Comparison of ENCODE assay signal across 9 cellular contexts in genomic region chr1:209513226-209513625, GRCh38.
DNase-seq lines count a peak whose midpoint lies in the region; ATAC-seq and TF ChIP-seq lines count a peak whose summit lies in the region.
"Had no signal": no experiment of that assay in that cellular context is flagged by ENCODE, and none has a peak within 500 bp of the region (broad histone marks: within the 10 kb centered on the region; RNA-seq: fewer than 3 reads in every experiment).

No MANE protein-coding gene starts in this region.

- no peak overlapping the region; the same call in 1 of the 2 replicates for H3K4me3 Mint-ChIP-seq in HFFc6
- H3K4me3 Mint-ChIP-seq: naive B cell had no signal

- in situ Hi-C loops in brain microvascular endothelial cell (cut with HindIII; ENCODE audit: low pct_ligation_motif_present, low sequenced_read_pairs), result no loop called here

- peaks cover 26% of the 10 kb centered on the region for H3K27me3 Mint-ChIP-seq in HFFc6 (ENCODE audit: insufficient read depth)

- peak; percentile 37; the same call in 2 of the 3 replicates for ATAC-seq in DND-41 (ENCODE audit: insufficient read depth, low read depth)

- no peaks in the 10 kb centered on the region for H4K20me1 ChIP-seq in DND-41 (ENCODE audit: insufficient read depth, low read length)

- no peaks in the 10 kb centered on the region for H3K9me3 Mint-ChIP-seq in HFFc6

- H3K27me3 ChIP-seq in DND-41 (ENCODE audit: insufficient read depth, low read length, poor library complexity) (no peaks in the 10 kb centered on the region), brain microvascular endothelial cell (replicated peaks) (no peaks in the 10 kb centered on the region)

- H3K4me2 ChIP-seq in DND-41 (ENCODE audit: insufficient read depth, low read length), result no peak overlapping the region

- H3K9me3 ChIP-seq in DND-41 (ENCODE audit: insufficient read depth, low read length, severe bottlenecking), result no peaks in the 10 kb centered on the region

- H3K9ac ChIP-seq in DND-41 (ENCODE audit: low read depth, low read length), result no peak overlapping the region

- peaks cover 26% of the 10 kb centered on the region for H3K4me1 Mint-ChIP-seq in HFFc6 (ENCODE audit: low read depth)
- H3K4me1 Mint-ChIP-seq: naive B cell had no signal

- no peaks in the 10 kb centered on the region for H3K79me2 ChIP-seq in DND-41 (ENCODE audit: insufficient read depth, low read length)

- H3K4me1 ChIP-seq in DND-41 (ENCODE audit: insufficient read depth, low read length), result no peaks in the 10 kb centered on the region

- no peak overlapping the region for H3K27ac Mint-ChIP-seq in HFFc6
- H3K27ac Mint-ChIP-seq: naive B cell had no signal

- no peak overlapping the region for H2AFZ ChIP-seq in DND-41 (ENCODE audit: low read depth, low read length)

- H3K36me3 Mint-ChIP-seq in HFFc6 (ENCODE audit: low read depth), result no peaks in the 10 kb centered on the region
- H3K36me3 Mint-ChIP-seq: naive B cell had no signal

- H3K4me3 ChIP-seq in DND-41 (ENCODE audit: low read depth in 1 of 2, low read length in 2 of 2) (no peak overlapping the region), brain microvascular endothelial cell (ENCODE audit: low read depth, low read length) (no peak overlapping the region)

- H3K27ac ChIP-seq in DND-41 (ENCODE audit: low read length) (no peak overlapping the region), brain microvascular endothelial cell (no peak overlapping the region)

- no peak for DNase-seq in DND-41
- peak; percentile 57 for DNase-seq in HFFc6
- peak; percentile 47 for DNase-seq in NCI-H446 treated with DMSO at 0.1 percent for 48 hours (lab: John Stamatoyannopoulos, UW)
- peak; percentile 36 for DNase-seq in brain microvascular endothelial cell
- peak; percentile 38 for DNase-seq in myocyte (ENCODE audit: low read depth)
- DNase-seq in activated T-cell treated with anti-CD3 and anti-CD28 coated beads, Interleukin-2, amount 50 U/mL, for 48 hours, result no peak
- no peak for DNase-seq in HuH-7.5 (ENCODE audit: low spot score)
- DNase-seq in D341Med (ENCODE audit: low spot score), result no peak
- DNase-seq: naive B cell had no signal

- TF ChIP-seq CTCF in DND-41 (IDR thresholded peaks at IDR 0.05; ENCODE audit: borderline replicate concordance, extremely low read depth, low read length, poor library complexity, severe bottlenecking) (peak; percentile 70), HFFc6 (IDR thresholded peaks at IDR 0.05) (peak; percentile 85), brain microvascular endothelial cell (IDR thresholded peaks at IDR 0.05; ENCODE audit: low read depth, low read length, missing control alignments) (peak; percentile 75)

- H3K36me3 ChIP-seq in DND-41 (ENCODE audit: insufficient read depth, low read length) (no peaks in the 10 kb centered on the region), brain microvascular endothelial cell (replicated peaks) (no peaks in the 10 kb centered on the region)

Comparison
In these comparisons a context has a peak if more than half of its experiments do, and no peak if none do; other contexts are left out.
1. DNase-seq: peak in HFFc6 (single experiment), NCI-H446 treated with DMSO at 0.1 percent for 48 hours (single experiment), brain microvascular endothelial cell (single experiment) and myocyte (single experiment); none in DND-41 (single experiment), activated T-cell treated with anti-CD3 and anti-CD28 coated beads, Interleukin-2, amount 50 U/mL, for 48 hours (0 of 2), HuH-7.5 (single experiment) and D341Med (single experiment).
2. Peak in every context shown above with its lines, with median percentiles within 50 percentile points of each other: CTCF ChIP-seq.